ENCODE assay signal across 18 cellular contexts in the genomic region with DNA sequence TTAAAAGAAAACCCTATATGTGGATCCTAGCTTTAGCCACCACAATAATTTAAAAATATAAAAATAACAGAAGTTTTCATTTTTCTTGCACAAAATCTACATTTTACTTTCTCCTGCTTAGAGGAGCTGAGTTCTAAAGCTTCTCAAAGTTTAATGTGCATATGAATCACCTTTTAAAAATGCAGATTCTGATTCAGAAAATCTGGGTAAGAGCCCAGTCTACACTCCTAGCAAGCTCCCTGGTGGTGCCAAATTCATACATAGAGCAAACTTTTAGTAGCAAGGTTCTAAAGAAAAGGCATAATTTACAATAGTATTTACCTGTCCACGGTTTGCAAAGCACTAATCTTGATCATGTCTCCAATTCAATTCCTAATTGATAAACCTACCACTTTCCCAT. TPM values are rescaled to one million over a fixed set of nuclear protein-coding genes. Genes with fewer than 3 reads are reported as not detected.
DNase-seq lines count a peak whose midpoint lies in the region; ATAC-seq and TF ChIP-seq lines count a peak whose summit lies in the region.
"Had no signal": no experiment of that assay in that cellular context is flagged by ENCODE, and none has a peak within 500 bp of the region (broad histone marks: within the 10 kb centered on the region; RNA-seq: fewer than 3 reads in every experiment).

No MANE protein-coding gene starts in this region.

- no peak overlapping the region for H3K4me3 ChIP-seq in CD8-positive, alpha-beta T cell (ENCODE audit: low read depth, low read length)
- no peak overlapping the region for H3K4me3 ChIP-seq in naive thymus-derived CD4-positive, alpha-beta T cell (ENCODE audit: low read length)
- H3K4me3 ChIP-seq: neural progenitor cell, right atrium auricular region, transverse colon had no signal

- H3K4me1 Mint-ChIP-seq in CD8-positive, alpha-beta T cell (ENCODE audit: low read depth) = peaks cover 66% of the 10 kb centered on the region
- peaks cover 61% of the 10 kb centered on the region for H3K4me1 Mint-ChIP-seq in activated naive CD8-positive, alpha-beta T cell treated with anti-CD3 and anti-CD28 coated beads for 36 hours
- peaks cover 34 to 86% (median 82%) of the 10 kb centered on the region in 7 donors for H3K4me1 Mint-ChIP-seq in naive thymus-derived CD4-positive, alpha-beta T cell
- H3K4me1 Mint-ChIP-seq: neural progenitor cell had no signal

- CTCF ChIA-PET in CD8-positive, alpha-beta T cell (lab: Charles Lee) = interaction anchor here (1.1 kb wide), 2 partner anchors 10 to 12 kb away, joined by 4 read pairs; no protein-coding TSS in a partner anchor
- CTCF ChIA-PET in naive thymus-derived CD4-positive, alpha-beta T cell (lab: Charles Lee) = interaction anchor here (0.6 to 1.0 kb wide), 2 partner anchors 17 to 34 kb away, joined by 3 read pairs; partner anchors contain the start of gene PHTF1

- DNase-seq in CD8-positive, alpha-beta T cell = no peak
- DNase-seq in LHCN-M2 (ENCODE audit: low read depth) = peak; percentile 40
- DNase-seq in activated naive CD8-positive, alpha-beta T cell treated with anti-CD3 and anti-CD28 coated beads for 36 hours = no peak
- DNase-seq in naive thymus-derived CD4-positive, alpha-beta T cell = no peak
- DNase-seq in NCI-H526 treated with DMSO at 0.1 percent for 48 hours (lab: John Stamatoyannopoulos, UW) = no peak
- no peak for DNase-seq in left lobe of liver (ENCODE audit: low spot score)
- DNase-seq: activated CD4-positive, CD25-positive, alpha-beta regulatory T cell; amygdala; Caco-2; foreskin melanocyte; NCI-H2227 treated with DMSO at 0.1 percent for 48 hours; stimulated activated CD8-positive, alpha-beta memory T cell treated with anti-CD3 and anti-CD28 coated beads, Interleukin-4, amount 100 ng/mL, for 48 hours; transverse colon had no signal

- peaks cover 19% of the 10 kb centered on the region for H3K36me3 ChIP-seq in CD8-positive, alpha-beta T cell (ENCODE audit: insufficient read depth, low read length)
- peaks cover 0 to 31% (median 3%) of the 10 kb centered on the region in 3 experiments for H3K36me3 ChIP-seq in naive thymus-derived CD4-positive, alpha-beta T cell (ENCODE audit: control insufficient read depth in 2 of 3, insufficient read depth in 3 of 3, low read length in 3 of 3)

- H3K27me3 ChIP-seq in CD8-positive, alpha-beta T cell (ENCODE audit: insufficient read depth, low read length) = no peaks in the 10 kb centered on the region
- H3K27me3 ChIP-seq in naive thymus-derived CD4-positive, alpha-beta T cell (ENCODE audit: control insufficient read depth in 2 of 2, insufficient read depth in 2 of 2, low read length in 2 of 2) = no peaks in the 10 kb centered on the region
- H3K27me3 ChIP-seq: neural progenitor cell, right atrium auricular region, transverse colon had no signal

- H3K9me3 Mint-ChIP-seq in CD8-positive, alpha-beta T cell = no peaks in the 10 kb centered on the region
- peaks cover 3% of the 10 kb centered on the region for H3K9me3 Mint-ChIP-seq in activated naive CD8-positive, alpha-beta T cell treated with anti-CD3 and anti-CD28 coated beads for 36 hours
- H3K9me3 Mint-ChIP-seq in naive thymus-derived CD4-positive, alpha-beta T cell = no peaks in the 10 kb centered on the region
- H3K9me3 Mint-ChIP-seq: IgD-negative memory B cell, memory B cell, neural progenitor cell had no signal

- POLR2A ChIA-PET in CD8-positive, alpha-beta T cell (lab: Charles Lee) = interaction anchor here (0.8 kb wide), 1 partner anchor 9 kb away, joined by 3 read pairs; no protein-coding TSS in a partner anchor
- POLR2A ChIA-PET in naive thymus-derived CD4-positive, alpha-beta T cell (lab: Charles Lee) = interaction anchor here (1.4 to 1.5 kb wide), 2 partner anchors 9 to 18 kb away, joined by 5 to 6 read pairs; no protein-coding TSS in a partner anchor

- ATAC-seq in CD8-positive, alpha-beta T cell = no peak
- ATAC-seq in naive thymus-derived CD4-positive, alpha-beta T cell = no peak
- ATAC-seq in GM19452 (IDR thresholded peaks at IDR 0.05; ENCODE audit: unreplicated experiment) (no peak), left lobe of liver (no peak)

- H3K36me3 Mint-ChIP-seq in CD8-positive, alpha-beta T cell = peaks cover 57% of the 10 kb centered on the region
- peaks cover 61% of the 10 kb centered on the region for H3K36me3 Mint-ChIP-seq in activated naive CD8-positive, alpha-beta T cell treated with anti-CD3 and anti-CD28 coated beads for 36 hours
- H3K36me3 Mint-ChIP-seq in naive thymus-derived CD4-positive, alpha-beta T cell = peaks cover 3 to 65% (median 32%) of the 10 kb centered on the region in 5 donors
- H3K36me3 Mint-ChIP-seq: IgD-negative memory B cell had no signal

- no peak for TF ChIP-seq CTCF in CD8-positive, alpha-beta T cell (IDR thresholded peaks at IDR 0.05)

- H3K27me3 Mint-ChIP-seq in CD8-positive, alpha-beta T cell (ENCODE audit: low read depth) = no peaks in the 10 kb centered on the region
- no peaks in the 10 kb centered on the region for H3K27me3 Mint-ChIP-seq in activated naive CD8-positive, alpha-beta T cell treated with anti-CD3 and anti-CD28 coated beads for 36 hours
- H3K27me3 Mint-ChIP-seq in naive thymus-derived CD4-positive, alpha-beta T cell = no peaks in the 10 kb centered on the region
- H3K27me3 Mint-ChIP-seq: IgD-negative memory B cell, memory B cell had no signal

- H3K4me1 ChIP-seq in CD8-positive, alpha-beta T cell (ENCODE audit: insufficient read depth, low read length) = peaks cover 27% of the 10 kb centered on the region
- peaks cover 15 to 19% of the 10 kb centered on the region in 2 donors for H3K4me1 ChIP-seq in naive thymus-derived CD4-positive, alpha-beta T cell (ENCODE audit: control insufficient read depth in 2 of 2, insufficient read depth in 2 of 2, low read length in 2 of 2)
- H3K4me1 ChIP-seq: neural progenitor cell had no signal

- H3K27ac Mint-ChIP-seq in CD8-positive, alpha-beta T cell = peak overlapping the region; percentile 42
- peak overlapping the region; percentile 2 for H3K27ac Mint-ChIP-seq in activated naive CD8-positive, alpha-beta T cell treated with anti-CD3 and anti-CD28 coated beads for 36 hours
- H3K27ac Mint-ChIP-seq in naive thymus-derived CD4-positive, alpha-beta T cell = peak overlapping the region in 7 of 9 donors; percentile 16 to 85 (median 64)
- H3K27ac Mint-ChIP-seq: IgD-negative memory B cell, neural progenitor cell had no signal

- no peak overlapping the region for H3K27ac ChIP-seq in CD8-positive, alpha-beta T cell (ENCODE audit: low read depth, low read length)
- H3K27ac ChIP-seq in naive thymus-derived CD4-positive, alpha-beta T cell (ENCODE audit: low read depth, low read length) = no peak overlapping the region
- H3K27ac ChIP-seq: neural progenitor cell, transverse colon had no signal

- no peaks in the 10 kb centered on the region for H3K9me3 ChIP-seq in CD8-positive, alpha-beta T cell (ENCODE audit: low read length)
- H3K9me3 ChIP-seq in naive thymus-derived CD4-positive, alpha-beta T cell (ENCODE audit: control insufficient read depth in 2 of 3, low read length in 3 of 3) = no peaks in the 10 kb centered on the region
- H3K9me3 ChIP-seq: Caco-2, right atrium auricular region, transverse colon had no signal

- no peak overlapping the region for H3K4me3 Mint-ChIP-seq in CD8-positive, alpha-beta T cell
- no peak overlapping the region for H3K4me3 Mint-ChIP-seq in activated naive CD8-positive, alpha-beta T cell treated with anti-CD3 and anti-CD28 coated beads for 36 hours
- H3K4me3 Mint-ChIP-seq in naive thymus-derived CD4-positive, alpha-beta T cell = peak overlapping the region in 1 of 10 donors; percentile 22
- H3K4me3 Mint-ChIP-seq: memory B cell, neural progenitor cell had no signal

- intact Hi-C loops in CD8-positive, alpha-beta T cell (cut with DNase I, micrococcal nuclease) = loop anchor here (2.0 kb wide), 1 partner anchor 16 kb away; no protein-coding TSS in a partner anchor
- intact Hi-C loops in naive thymus-derived CD4-positive, alpha-beta T cell (cut with micrococcal nuclease) = loop anchor here in 1 of 2 donors (1.0 kb wide), 1 partner anchor 9 kb away; no protein-coding TSS in a partner anchor

RNA-seq across cellular contexts. Expression of gene RSBN1, which starts 19.3 kb away (rescaled TPM):
- total RNA-seq in CD8-positive, alpha-beta T cell = 10 to 100 TPM; 36.8 to 37.6 TPM
- total RNA-seq in LHCN-M2 (2014; rRNA removed) (8.1 and 10.7 TPM in 2 replicates), left lobe of liver (5.7 TPM)
- polyA plus RNA-seq in LHCN-M2 (2012) = 3.6 TPM
- total RNA-seq in activated naive CD8-positive, alpha-beta T cell treated with anti-CD3 and anti-CD28 coated beads for 36 hours = 10 to 100 TPM; 15.4 to 16.3 TPM
- 10 to 100 TPM; 29.9 to 58.1 (median 42.0) TPM for total RNA-seq in naive thymus-derived CD4-positive, alpha-beta T cell
- polyA plus RNA-seq in naive thymus-derived CD4-positive, alpha-beta T cell = 10 to 100 TPM; 40.7 to 44.2 TPM

RNA-seq across cellular contexts. Expression of gene PHTF1, which starts 33.7 kb away (rescaled TPM):
- total RNA-seq in CD8-positive, alpha-beta T cell = 1 to 10 TPM; 4.4 to 5.4 TPM
- total RNA-seq in LHCN-M2 (2014; rRNA removed) (39.0 and 39.6 TPM in 2 replicates), left lobe of liver (6.5 TPM)
- 15.2 TPM for polyA plus RNA-seq in LHCN-M2 (2012)
- 10 to 100 TPM; 14.5 to 17.2 TPM for total RNA-seq in activated naive CD8-positive, alpha-beta T cell treated with anti-CD3 and anti-CD28 coated beads for 36 hours
- total RNA-seq in naive thymus-derived CD4-positive, alpha-beta T cell = 10 to 100 TPM in 2 of 5 experiments, 1 to 10 TPM in 3; 2.5 to 21.0 (median 7.1) TPM
- 1 to 10 TPM; 1.4 to 1.6 TPM for polyA plus RNA-seq in naive thymus-derived CD4-positive, alpha-beta T cell

Comparison
In these comparisons a context has a peak if more than half of its experiments do, and no peak if none do; other contexts are left out.
1. H3K27ac Mint-ChIP-seq: peak in every context shown above with its lines; median percentile 64 in naive thymus-derived CD4-positive, alpha-beta T cell; 42 in CD8-positive, alpha-beta T cell; 2 in activated naive CD8-positive, alpha-beta T cell treated with anti-CD3 and anti-CD28 coated beads for 36 hours.